Comparison of ENCODE assay signal across 8 cellular contexts in genomic region chr14:80955434-80955939, GRCh38. TPM values are rescaled to one million over a fixed set of nuclear protein-coding genes. Genes with fewer than 3 reads are reported as not detected.
A peak's percentile ranks its signal among the peaks of the same experiment; 100 is the strongest.
DNase-seq lines count a peak whose midpoint lies in the region; ATAC-seq and TF ChIP-seq lines count a peak whose summit lies in the region.

TSS of gene TSHR (plus strand) at chr14:80955621. CDS start at chr14:80955681, 60 bp downstream.

- H3K27me3 ChIP-seq in iPS-20b (ENCODE audit: insufficient read depth, low read length) (peaks cover 29% of the 10 kb centered on the region), spleen (replicated peaks in 1 of 7) (peaks cover 0 to 10% (median 0%) of the 10 kb centered on the region in 7 donors)

- H3K36me3 Mint-ChIP-seq in activated CD4-positive, alpha-beta T cell treated with anti-CD3 and anti-CD28 coated beads, Interleukin-2, amount 10 ng/mL, durations not matched to agents 24 days and 14 days (ENCODE audit: low read depth), result peaks cover 7% of the 10 kb centered on the region
- no peaks in the 10 kb centered on the region for H3K36me3 Mint-ChIP-seq in activated naive CD8-positive, alpha-beta T cell treated with anti-CD3 and anti-CD28 coated beads, Interleukin-2, amount 50 U/mL, for 24 hours (ENCODE audit: low read depth)

- no peak for TF ChIP-seq CTCF in spleen (IDR thresholded peaks at IDR 0.05 in 8 of 11, conservative IDR thresholded peaks at IDR 0.05 in 3 of 11)

- peak; percentile 68 for DNase-seq in activated CD4-positive, alpha-beta T cell treated with anti-CD3 and anti-CD28 coated beads, Interleukin-2, amount 10 ng/mL, durations not matched to agents 24 days and 14 days
- no peak for DNase-seq in activated CD4-positive, alpha-beta T cell treated with anti-CD3 and anti-CD28 coated beads for 48 hours
- no peak for DNase-seq in activated naive CD8-positive, alpha-beta T cell treated with anti-CD3 and anti-CD28 coated beads, Interleukin-2, amount 50 U/mL, for 24 hours
- DNase-seq in spleen (no peak), activated gamma-delta T cell treated with Interleukin-2 at 50 U/mL for 16 hours (no peak)

- peaks cover 52% of the 10 kb centered on the region for H3K4me1 Mint-ChIP-seq in activated CD4-positive, alpha-beta T cell treated with anti-CD3 and anti-CD28 coated beads, Interleukin-2, amount 10 ng/mL, durations not matched to agents 24 days and 14 days
- peaks cover 41% of the 10 kb centered on the region for H3K4me1 Mint-ChIP-seq in activated naive CD8-positive, alpha-beta T cell treated with anti-CD3 and anti-CD28 coated beads, Interleukin-2, amount 50 U/mL, for 24 hours

- H3K27me3 Mint-ChIP-seq in activated CD4-positive, alpha-beta T cell treated with anti-CD3 and anti-CD28 coated beads, Interleukin-2, amount 10 ng/mL, durations not matched to agents 24 days and 14 days, result peaks cover 37% of the 10 kb centered on the region
- peaks cover 12% of the 10 kb centered on the region for H3K27me3 Mint-ChIP-seq in activated naive CD8-positive, alpha-beta T cell treated with anti-CD3 and anti-CD28 coated beads, Interleukin-2, amount 50 U/mL, for 24 hours

- H3K27ac Mint-ChIP-seq in activated CD4-positive, alpha-beta T cell treated with anti-CD3 and anti-CD28 coated beads, Interleukin-2, amount 10 ng/mL, durations not matched to agents 24 days and 14 days, result peak within 1 kb of the TSS; percentile 68
- H3K27ac Mint-ChIP-seq in activated naive CD8-positive, alpha-beta T cell treated with anti-CD3 and anti-CD28 coated beads, Interleukin-2, amount 50 U/mL, for 24 hours, result no peak within 1 kb of the TSS

- H3K4me3 ChIP-seq in iPS-20b (ENCODE audit: low read length) (peak within 1 kb of the TSS; percentile 75), spleen (peak within 1 kb of the TSS; percentile 31 to 71 (median 47))

- H3K4me1 ChIP-seq in iPS-20b (ENCODE audit: insufficient read depth, low read length) (peaks cover 4% of the 10 kb centered on the region), spleen (peaks cover 9 to 59% (median 38%) of the 10 kb centered on the region in 6 donors)

- 30 to 41% (median 40%) methylated on average over 19 of the region's 19 CpGs for WGBS in spleen, 5 donors

- H3K4me3 Mint-ChIP-seq in activated CD4-positive, alpha-beta T cell treated with anti-CD3 and anti-CD28 coated beads, Interleukin-2, amount 10 ng/mL, durations not matched to agents 24 days and 14 days, result peak within 1 kb of the TSS; percentile 91
- peak within 1 kb of the TSS; percentile 79 for H3K4me3 Mint-ChIP-seq in activated naive CD8-positive, alpha-beta T cell treated with anti-CD3 and anti-CD28 coated beads, Interleukin-2, amount 50 U/mL, for 24 hours

- no peak for TF ChIP-seq POLR2A in spleen (IDR thresholded peaks at IDR 0.05)

- no peaks in the 10 kb centered on the region for H3K9me3 ChIP-seq in iPS-20b (ENCODE audit: insufficient read depth, low read depth, low read length)
- no peaks in the 10 kb centered on the region for H3K9me3 ChIP-seq in spleen

- H3K36me3 ChIP-seq in iPS-20b (ENCODE audit: insufficient read depth, low read depth, low read length) (no peaks in the 10 kb centered on the region), spleen (no peaks in the 10 kb centered on the region)

- H3K9ac ChIP-seq in iPS-20b (ENCODE audit: low read depth, low read length), result peak within 1 kb of the TSS; percentile 45; the same call in 1 of the 2 replicates

- H3K9me3 Mint-ChIP-seq in activated CD4-positive, alpha-beta T cell treated with anti-CD3 and anti-CD28 coated beads, Interleukin-2, amount 10 ng/mL, durations not matched to agents 24 days and 14 days, result no peaks in the 10 kb centered on the region
- no peaks in the 10 kb centered on the region for H3K9me3 Mint-ChIP-seq in activated naive CD8-positive, alpha-beta T cell treated with anti-CD3 and anti-CD28 coated beads, Interleukin-2, amount 50 U/mL, for 24 hours

- intact Hi-C loops in activated CD4-positive, alpha-beta T cell treated with anti-CD3 and anti-CD28 coated beads, Interleukin-2, amount 10 ng/mL, durations not matched to agents 24 days and 14 days (cut with micrococcal nuclease), result no loop called here
- intact Hi-C loops in spleen (cut with DNase I; ENCODE audit: low total_unique reads), result no loop called here

- ATAC-seq in activated naive CD8-positive, alpha-beta T cell treated with anti-CD3 and anti-CD28 coated beads, Interleukin-2, amount 50 U/mL, for 24 hours, result no peak
- ATAC-seq in GM21786 (IDR thresholded peaks at IDR 0.05; ENCODE audit: unreplicated experiment) (no peak), GM18517 (IDR thresholded peaks at IDR 0.05; ENCODE audit: unreplicated experiment) (no peak)

- H3K27ac ChIP-seq in iPS-20b (ENCODE audit: low read length), result no peak within 1 kb of the TSS
- H3K27ac ChIP-seq in spleen, result peak within 1 kb of the TSS in 3 of 8 donors; percentile 21 to 47 (median 30)

RNA-seq across cellular contexts. Expression of gene TSHR, which starts in this region (rescaled TPM):
- not detected in 2 replicates for total RNA-seq in activated CD4-positive, alpha-beta T cell treated with anti-CD3 and anti-CD28 coated beads, Interleukin-2, amount 10 ng/mL, durations not matched to agents 24 days and 14 days
- total RNA-seq in spleen, result 1 to 10 TPM in 3 of 7 donors, under 1 TPM in 3, not detected in 1; 0.32 to 3.1 (median 1.00) TPM
- polyA plus RNA-seq in spleen, result under 1 TPM; 0.22 to 0.32 (median 0.22) TPM

Comparison
In these comparisons a context has a peak if more than half of its experiments do, and no peak if none do; other contexts are left out.
1. Peak in DNase-seq in activated CD4-positive, alpha-beta T cell treated with anti-CD3 and anti-CD28 coated beads, Interleukin-2, amount 10 ng/mL, durations not matched to agents 24 days and 14 days; RNA of the gene not detected or under 1 TPM.